ENCODE assay signal across 20 cellular contexts in the genomic region with DNA sequence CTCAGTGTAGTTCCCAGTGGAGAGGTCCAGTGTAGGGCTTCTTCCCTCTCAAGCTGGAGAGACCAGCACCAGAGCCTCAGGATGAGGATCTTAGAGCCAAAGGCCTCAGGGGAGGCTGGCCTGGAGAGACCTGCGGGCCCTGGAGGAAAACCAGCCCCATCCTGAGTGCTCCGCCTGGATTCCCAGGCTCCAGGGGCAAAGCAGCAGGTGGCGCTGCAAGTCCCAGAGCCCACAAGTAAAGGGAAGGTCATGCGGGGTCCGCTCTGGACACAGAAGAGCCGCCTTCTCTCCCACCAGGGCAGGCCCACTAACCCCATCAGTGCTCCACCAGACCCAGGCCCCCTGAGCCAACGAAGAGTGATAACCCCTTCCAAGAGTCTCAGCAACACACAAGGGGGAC.
"Had no signal": no experiment of that assay in that cellular context is flagged by ENCODE, and none has a peak within 500 bp of the region (broad histone marks: within the 10 kb centered on the region; RNA-seq: fewer than 3 reads in every experiment).

No MANE protein-coding gene starts in this region.

- H3K9me3 ChIP-seq: esophagus muscularis mucosa, upper lobe of left lung had no signal

- H2AFZ ChIP-seq: hepatocyte had no signal

- ATAC-seq: activated naive CD4-positive, alpha-beta T cell treated with anti-CD3 and anti-CD28 coated beads, Interleukin-2, amount 50 U/mL, for 72 hours; activated T-helper 17 cell treated with anti-CD3 and anti-CD28 coated beads, Interleukin-2, amount 50 U/mL, for 72 hours; effector memory CD8-positive, alpha-beta T cell; left cardiac atrium; natural killer cell; stimulated activated naive CD8-positive, alpha-beta T cell treated with anti-CD3 and anti-CD28 coated beads, Interleukin-15, Interleukin-2, amounts not matched to agents 100 U/mL and 50 U/mL, for 24 hours had no signal

- FAIRE-seq: frontal cortex, islet of Langerhans had no signal

- DNase-seq: activated CD8-positive, alpha-beta memory T cell treated with anti-CD3 and anti-CD28 coated beads, Interleukin-2, amount 50 U/mL, for 4 hours; activated T-cell treated with anti-CD3 and anti-CD28 coated beads, Interleukin-2, amount 50 U/mL, for 24 hours; aorta; dorsolateral prefrontal cortex; effector memory CD8-positive, alpha-beta T cell; glutamatergic neuron; left cardiac atrium; midbrain; natural killer cell; stimulated activated CD4-positive, alpha-beta T cell treated with anti-CD3 and anti-CD28 coated beads, Interleukin-4, amount 100 ng/mL, for 4 hours; stimulated activated naive CD8-positive, alpha-beta T cell treated with anti-CD3 and anti-CD28 coated beads, Interleukin-15, Interleukin-2, amounts not matched to agents 100 U/mL and 50 U/mL, for 24 hours; T-helper 2 cell had no signal

- H3K79me2 ChIP-seq: hepatocyte had no signal

- H3K36me3 ChIP-seq: esophagus muscularis mucosa, upper lobe of left lung had no signal

- H3K27ac ChIP-seq: esophagus muscularis mucosa, hepatocyte, upper lobe of left lung, VCaP had no signal

- H3K27me3 ChIP-seq: dorsolateral prefrontal cortex, hepatocyte, upper lobe of left lung had no signal

- H3K4me1 ChIP-seq: esophagus muscularis mucosa, upper lobe of left lung had no signal

- H3K4me2 ChIP-seq: hepatocyte had no signal

- H3K4me3 ChIP-seq: dorsolateral prefrontal cortex, esophagus muscularis mucosa, hepatocyte, upper lobe of left lung had no signal
